ENCODE assay signal across 11 cellular contexts in the genomic region with DNA sequence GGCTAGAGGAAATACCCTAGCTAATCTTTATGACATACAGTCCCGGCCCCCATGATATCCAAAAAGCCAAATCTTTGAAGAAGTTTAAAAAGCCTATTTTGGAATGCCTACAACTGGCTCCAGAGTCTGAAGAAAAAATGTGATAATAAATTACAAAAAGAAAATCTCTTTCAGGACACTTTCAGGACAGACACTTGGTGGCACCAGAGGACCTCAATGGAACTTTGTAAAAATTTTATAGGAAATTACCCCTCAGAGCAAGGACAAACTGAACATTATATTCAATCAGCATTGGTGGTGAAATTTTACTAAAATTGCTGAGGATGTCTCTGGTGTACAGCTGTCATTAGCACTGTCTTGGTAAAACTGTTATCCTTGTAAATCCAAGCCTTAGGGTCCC.
DNase-seq lines count a peak whose midpoint lies in the region; ATAC-seq and TF ChIP-seq lines count a peak whose summit lies in the region.
"Had no signal": no experiment of that assay in that cellular context is flagged by ENCODE, and none has a peak within 500 bp of the region (broad histone marks: within the 10 kb centered on the region; RNA-seq: fewer than 3 reads in every experiment).

No MANE protein-coding gene starts in this region.

- POLR2A ChIA-PET in PC-9 (lab: Charles Lee; ENCODE audit: unreplicated experiment): interaction anchor here (0.6 kb wide), 1 partner anchor 326 kb away, joined by 4 read pairs; no protein-coding TSS in a partner anchor

- intact Hi-C loops in PC-9 (cut with micrococcal nuclease; ENCODE audit: unreplicated experiment): loop anchor here (1.0 to 10.0 kb wide), 7 partner anchors 80 to 1115 kb away; a partner anchor contains a TSS

- H3F3A ChIP-seq in PC-9 (ENCODE audit: insufficient read depth, low read depth): peaks cover 6% of the 10 kb centered on the region; the same call in 1 of the 2 replicates

- CTCF ChIA-PET in PC-9 (lab: Charles Lee): interaction anchor here (0.7 kb wide), 1 partner anchor 79 kb away, joined by 4 read pairs; no protein-coding TSS in a partner anchor

- H2AFZ ChIP-seq in PC-9: no peak overlapping the region

- H3K9me2 ChIP-seq in PC-9 (ENCODE audit: insufficient read depth): no peaks in the 10 kb centered on the region; the same call in 1 of the 2 replicates

- peak; percentile 16 for TF ChIP-seq CTCF in GM12864 (IDR thresholded peaks at IDR 0.05; ENCODE audit: low read depth, low read length, missing control alignments)
- peak; percentile 80 for TF ChIP-seq CTCF in PC-9 (conservative IDR thresholded peaks at IDR 0.05)

- no TSS peak for BruUV-seq in PC-9 (replicated peaks; lab: Mats Ljungman, UMichigan)

- H3K27me3 ChIP-seq in PC-9 (ENCODE audit: insufficient read depth, low read depth): no peaks in the 10 kb centered on the region

- H3K4me2 ChIP-seq in PC-9: no peak overlapping the region

- H3K4me3 ChIP-seq in GM12864 (ENCODE audit: low read depth, low read length): no peak overlapping the region
- no peak overlapping the region for H3K4me3 ChIP-seq in PC-9
- H3K4me3 ChIP-seq: mucosa of descending colon, SK-N-MC had no signal

- H3K9me3 ChIP-seq in PC-9 (ENCODE audit: insufficient read depth, low read depth): peaks cover 5% of the 10 kb centered on the region; the same call in 1 of the 2 replicates
- H3K9me3 ChIP-seq: mucosa of descending colon had no signal

- H3K27ac ChIP-seq in PC-9: no peak overlapping the region
- H3K27ac ChIP-seq: SK-N-MC had no signal

- DNase-seq in ACHN (peak; percentile 24), GM12864 (ENCODE audit: low read depth) (no peak), PC-9 (peak in 1 of 2 experiments; percentile 11), glomerular visceral epithelial cell (ENCODE audit: extremely low spot score) (peak; percentile 3), H4 (ENCODE audit: low spot score) (no peak), NOMO-1 (lab: John Stamatoyannopoulos, UW; ENCODE audit: unreplicated experiment in 2 of 2) (no peak)
- no peak for DNase-seq in activated effector memory CD4-positive, alpha-beta T cell treated with Interleukin-2 at 50 U/mL for 16 hours
- DNase-seq: mucosa of descending colon; stimulated activated CD4-positive, alpha-beta T cell treated with anti-CD3 and anti-CD28 coated beads, Interleukin-4, amount 100 ng/mL, for 1 hour had no signal

- H3K36me3 ChIP-seq in PC-9 (ENCODE audit: low read depth): no peaks in the 10 kb centered on the region

- H4K20me1 ChIP-seq in PC-9 (ENCODE audit: insufficient read depth): no peaks in the 10 kb centered on the region

- H3K4me1 ChIP-seq in PC-9 (replicated peaks; ENCODE audit: insufficient read depth): peaks cover 4% of the 10 kb centered on the region

- in situ Hi-C loops in ACHN (cut with HindIII; ENCODE audit: low pct_ligation_motif_present, low pct_unique_long_range_greater_than_20kb, low sequenced_read_pairs): no loop called here

- H3K79me2 ChIP-seq in PC-9 (ENCODE audit: low read depth): no peaks in the 10 kb centered on the region

- no peak for ATAC-seq in HG02610 (IDR thresholded peaks at IDR 0.05; ENCODE audit: unreplicated experiment)
- ATAC-seq: mucosa of descending colon had no signal

Comparison
In these comparisons a context has a peak if more than half of its experiments do, and no peak if none do; other contexts are left out.
1. DNase-seq: peak in ACHN (single experiment) and glomerular visceral epithelial cell (single experiment); none in GM12864 (single experiment), H4 (single experiment), NOMO-1 (0 of 2) and activated effector memory CD4-positive, alpha-beta T cell treated with Interleukin-2 at 50 U/mL for 16 hours (single experiment).